Comparison of ENCODE assay signal across 1 cellular context in genomic region chr5:72854419-72854818, GRCh38.
TF ChIP-seq lines count a peak whose summit lies in the region.

No MANE protein-coding gene starts in this region.

TF ChIP-seq in SK-N-SH, 30 proteins besides CTCF, POLR2A, EP300 and RAD21 (continued from another document):
- TF ChIP-seq REST (IDR thresholded peaks at IDR 0.05; ENCODE audit: low read depth, low read length) = no peak
- no peak for TF ChIP-seq TCF12 (IDR thresholded peaks at IDR 0.05)
- TF ChIP-seq TEAD4 (IDR thresholded peaks at IDR 0.05; ENCODE audit: borderline replicate concordance, insufficient read depth) = no peak
- no peak for TF ChIP-seq SIN3A (IDR thresholded peaks at IDR 0.05; ENCODE audit: borderline replicate concordance, low read depth, low read length)
- TF ChIP-seq JUND (IDR thresholded peaks at IDR 0.05) = no peak
- TF ChIP-seq GABPA (IDR thresholded peaks at IDR 0.05; ENCODE audit: low read depth) = no peak
- TF ChIP-seq, protein P1, sequence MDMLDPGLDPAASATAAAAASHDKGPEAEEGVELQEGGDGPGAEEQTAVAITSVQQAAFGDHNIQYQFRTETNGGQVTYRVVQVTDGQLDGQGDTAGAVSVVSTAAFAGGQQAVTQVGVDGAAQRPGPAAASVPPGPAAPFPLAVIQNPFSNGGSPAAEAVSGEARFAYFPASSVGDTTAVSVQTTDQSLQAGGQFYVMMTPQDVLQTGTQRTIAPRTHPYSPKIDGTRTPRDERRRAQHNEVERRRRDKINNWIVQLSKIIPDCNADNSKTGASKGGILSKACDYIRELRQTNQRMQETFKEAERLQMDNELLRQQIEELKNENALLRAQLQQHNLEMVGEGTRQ (IDR thresholded peaks at IDR 0.05; ENCODE audit: borderline replicate concordance, low read depth, low read length) = no peak
